Comparison of ENCODE assay signal across 8 cellular contexts in genomic region chr19:19033426-19034203, GRCh38. TPM values are rescaled to one million over a fixed set of nuclear protein-coding genes. Genes with fewer than 3 reads are reported as not detected.
A peak's percentile ranks its signal among the peaks of the same experiment; 100 is the strongest.
DNase-seq lines count a peak whose midpoint lies in the region; ATAC-seq and TF ChIP-seq lines count a peak whose summit lies in the region.

Gene ARMC6, plus strand, starts transcription at chr19:19033603. Its CDS starts 607 bp downstream, at chr19:19034210.
Gene SUGP2, minus strand, starts transcription at chr19:19033517. Its CDS starts 2,446 bp downstream, at chr19:19031071.

- no peaks in the 10 kb centered on the region for H3K27me3 Mint-ChIP-seq in naive thymus-derived CD8-positive, alpha-beta T cell
- no peaks in the 10 kb centered on the region for H3K27me3 Mint-ChIP-seq in stimulated activated memory B cell treated with anti-CD40 and anti-IgM and Interleukin-4, amounts not matched to agents 10 μg/mL and 1 μg/mL and 100 μg/mL, for 72 hours

- H3F3A ChIP-seq in GM23248 (ENCODE audit: insufficient read depth), result peaks cover 4% of the 10 kb centered on the region; the same call in 1 of the 2 replicates

- H3K4me3 ChIP-seq in DND-41 (ENCODE audit: low read depth in 1 of 2, low read length in 2 of 2), result peak within 1 kb of the TSS; percentile 86 to 88
- H3K4me3 ChIP-seq in GM23248, result peak within 1 kb of the TSS; percentile 95
- peak within 1 kb of the TSS; percentile 75 to 96 (median 94) for H3K4me3 ChIP-seq in fibroblast of lung (replicated peaks in 1 of 4; ENCODE audit: control extremely low read depth in 1 of 4, insufficient read depth in 1 of 4, low read depth in 3 of 4, low read length in 4 of 4)

- DNase-seq in DND-41 (peak; percentile 94), GM23248 (peak; percentile 93), Kasumi-1 (lab: John Stamatoyannopoulos, UW) (peak; percentile 72 to 91), RWPE1 (ENCODE audit: low spot score) (peak; percentile 97), fibroblast of lung (ENCODE audit: low read depth in 2 of 2) (peak; percentile 77 to 86)
- peak; percentile 67 to 88 for DNase-seq in activated T-helper 1 cell treated with anti-CD3 and anti-CD28 coated beads, Interleukin-2, amount 50 U/mL, for 16 hours (ENCODE audit: low read depth in 1 of 2, low spot score in 1 of 2)
- peak; percentile 83 to 98 (median 90) for DNase-seq in naive thymus-derived CD8-positive, alpha-beta T cell

- POLR2A ChIA-PET in RWPE1 (lab: Yijun Ruan, JAX; ENCODE audit: low non-redundant PET), result interaction anchor here (0.6 kb wide), 1 partner anchor 61 kb away, joined by 4 read pairs; no protein-coding TSS in a partner anchor
- POLR2A ChIA-PET in naive thymus-derived CD8-positive, alpha-beta T cell (lab: Charles Lee), result interaction anchor here (0.9 kb wide), 1 partner anchor 462 kb away, joined by 3 read pairs; the partner anchor contains the start of gene UBA52

- peak within 1 kb of the TSS; percentile 97 for H3K4me2 ChIP-seq in DND-41 (ENCODE audit: insufficient read depth, low read length)
- peak within 1 kb of the TSS; percentile 100 for H3K4me2 ChIP-seq in GM23248 (ENCODE audit: unreplicated experiment)
- peak within 1 kb of the TSS; percentile 94 for H3K4me2 ChIP-seq in fibroblast of lung (ENCODE audit: extremely low read depth, insufficient read depth, low read length)

- H3K4me1 ChIP-seq in DND-41 (ENCODE audit: insufficient read depth, low read length), result peaks cover 50% of the 10 kb centered on the region
- peaks cover 11% of the 10 kb centered on the region for H3K4me1 ChIP-seq in GM23248 (ENCODE audit: insufficient read depth)
- peaks cover 4% of the 10 kb centered on the region for H3K4me1 ChIP-seq in fibroblast of lung (ENCODE audit: control insufficient read depth, extremely low read depth, insufficient read depth, low read length)

- H3K27me3 ChIP-seq in DND-41 (ENCODE audit: insufficient read depth, low read length, poor library complexity) (no peaks in the 10 kb centered on the region), GM23248 (replicated peaks; ENCODE audit: insufficient read depth) (no peaks in the 10 kb centered on the region), fibroblast of lung (ENCODE audit: control insufficient read depth, insufficient read depth, low read length) (no peaks in the 10 kb centered on the region)

- H3K79me2 ChIP-seq in DND-41 (ENCODE audit: insufficient read depth, low read length), result peaks cover 88% of the 10 kb centered on the region
- peaks cover 92% of the 10 kb centered on the region for H3K79me2 ChIP-seq in GM23248 (ENCODE audit: insufficient read depth)
- H3K79me2 ChIP-seq in fibroblast of lung (ENCODE audit: control insufficient read depth, insufficient read depth, low read length), result peaks cover 58% of the 10 kb centered on the region

- WGBS in GM23248 (ENCODE audit: low coverage in 1 of 2, low lambda C conversion rate in 2 of 2, missing lambda C conversion rate in 2 of 2), 2 experiments, result 1% methylated on average over 58 to 71 of the region's 94 CpGs

- peaks cover 0 to 29% (median 0%) of the 10 kb centered on the region in 3 donors for H3K36me3 Mint-ChIP-seq in naive thymus-derived CD8-positive, alpha-beta T cell
- peaks cover 11% of the 10 kb centered on the region for H3K36me3 Mint-ChIP-seq in stimulated activated memory B cell treated with anti-CD40 and anti-IgM and Interleukin-4, amounts not matched to agents 10 μg/mL and 1 μg/mL and 100 μg/mL, for 72 hours

- H3K4me3 Mint-ChIP-seq in naive thymus-derived CD8-positive, alpha-beta T cell, result peak within 1 kb of the TSS; percentile 77 to 99 (median 96)
- H3K4me3 Mint-ChIP-seq in stimulated activated memory B cell treated with anti-CD40 and anti-IgM and Interleukin-4, amounts not matched to agents 10 μg/mL and 1 μg/mL and 100 μg/mL, for 72 hours, result peak within 1 kb of the TSS; percentile 83

- H3K9ac ChIP-seq in DND-41 (ENCODE audit: low read depth, low read length), result peak within 1 kb of the TSS; percentile 91
- peak within 1 kb of the TSS; percentile 93 for H3K9ac ChIP-seq in GM23248
- peak within 1 kb of the TSS; percentile 98 for H3K9ac ChIP-seq in fibroblast of lung (ENCODE audit: insufficient read depth, low read length)

- H3K9me2 ChIP-seq in GM23248 (ENCODE audit: insufficient read depth), result no peaks in the 10 kb centered on the region

- H3K36me3 ChIP-seq in DND-41 (ENCODE audit: insufficient read depth, low read length), result peaks cover 60% of the 10 kb centered on the region
- H3K36me3 ChIP-seq in GM23248 (ENCODE audit: low read depth), result peaks cover 9% of the 10 kb centered on the region
- peaks cover 2% of the 10 kb centered on the region for H3K36me3 ChIP-seq in fibroblast of lung (ENCODE audit: control insufficient read depth, insufficient read depth, low read length)

- peak within 1 kb of the TSS; percentile 57 to 99 (median 96) for H3K27ac Mint-ChIP-seq in naive thymus-derived CD8-positive, alpha-beta T cell
- H3K27ac Mint-ChIP-seq in stimulated activated memory B cell treated with anti-CD40 and anti-IgM and Interleukin-4, amounts not matched to agents 10 μg/mL and 1 μg/mL and 100 μg/mL, for 72 hours, result peak within 1 kb of the TSS; percentile 67

- peaks cover 13 to 41% (median 27%) of the 10 kb centered on the region in 4 donors for H3K4me1 Mint-ChIP-seq in naive thymus-derived CD8-positive, alpha-beta T cell
- peaks cover 28% of the 10 kb centered on the region for H3K4me1 Mint-ChIP-seq in stimulated activated memory B cell treated with anti-CD40 and anti-IgM and Interleukin-4, amounts not matched to agents 10 μg/mL and 1 μg/mL and 100 μg/mL, for 72 hours

- H3K9me3 Mint-ChIP-seq in naive thymus-derived CD8-positive, alpha-beta T cell, result no peaks in the 10 kb centered on the region
- H3K9me3 Mint-ChIP-seq in stimulated activated memory B cell treated with anti-CD40 and anti-IgM and Interleukin-4, amounts not matched to agents 10 μg/mL and 1 μg/mL and 100 μg/mL, for 72 hours, result no peaks in the 10 kb centered on the region

- H3K27ac ChIP-seq in DND-41 (ENCODE audit: low read length) (peak within 1 kb of the TSS; percentile 98), GM23248 (peak within 1 kb of the TSS; percentile 82), RWPE1 (peak within 1 kb of the TSS; percentile 92), fibroblast of lung (ENCODE audit: insufficient read depth, low read length) (peak within 1 kb of the TSS; percentile 93)

- CTCF ChIA-PET in RWPE1 (lab: Yijun Ruan, JAX), result no interaction called here

- in situ Hi-C loops in GM23248 (cut with MboI), result no loop called here

- H3K9me3 ChIP-seq in DND-41 (ENCODE audit: insufficient read depth, low read length, severe bottlenecking) (no peaks in the 10 kb centered on the region), GM23248 (ENCODE audit: low read depth) (no peaks in the 10 kb centered on the region), fibroblast of lung (ENCODE audit: control insufficient read depth, insufficient read depth, low read depth, low read length) (no peaks in the 10 kb centered on the region)

- H2AFZ ChIP-seq in DND-41 (ENCODE audit: low read depth, low read length) (peak within 1 kb of the TSS; percentile 88), GM23248 (peak within 1 kb of the TSS; percentile 87), fibroblast of lung (ENCODE audit: low read length) (peak within 1 kb of the TSS; percentile 98)

- TF ChIP-seq CTCF in DND-41 (IDR thresholded peaks at IDR 0.05; ENCODE audit: borderline replicate concordance, extremely low read depth, low read length, poor library complexity, severe bottlenecking), result no peak
- no peak for TF ChIP-seq CTCF in RWPE1 (conservative IDR thresholded peaks at IDR 0.05; ENCODE audit: low read depth)
- TF ChIP-seq CTCF in fibroblast of lung (conservative IDR thresholded peaks at IDR 0.05 in 1 of 2, IDR thresholded peaks at IDR 0.05 in 1 of 2; ENCODE audit: low read depth in 1 of 2, low read length in 2 of 2), result no peak

- ATAC-seq in DND-41 (ENCODE audit: insufficient read depth, low read depth), result peak; percentile 63
- peak; percentile 75 to 79 for ATAC-seq in naive thymus-derived CD8-positive, alpha-beta T cell
- ATAC-seq in stimulated activated memory B cell treated with anti-CD40 and anti-IgM and Interleukin-4, amounts not matched to agents 10 μg/mL and 1 μg/mL and 100 μg/mL, for 72 hours, result peak; percentile 94

- peaks cover 41% of the 10 kb centered on the region for H4K20me1 ChIP-seq in DND-41 (ENCODE audit: insufficient read depth, low read length)
- no peaks in the 10 kb centered on the region for H4K20me1 ChIP-seq in GM23248 (ENCODE audit: insufficient read depth)
- H4K20me1 ChIP-seq in fibroblast of lung (ENCODE audit: control insufficient read depth, extremely low read depth, insufficient read depth, low read length), result no peaks in the 10 kb centered on the region

RNA-seq across cellular contexts. Expression of gene ARMC6, which starts in this region (rescaled TPM):
- 43.1 and 45.0 TPM in 2 replicates for total RNA-seq in GM23248 (2014; rRNA removed; shearing (Covaris generic))
- polyA plus RNA-seq in GM23248 (2016; fragmentation: Nextera tagmentation; extraction: Ambion mirVana), result 23.9 and 26.0 TPM in 2 replicates
- total RNA-seq in fibroblast of lung, result 25.7 and 35.8 TPM in 2 replicates
- polyA plus RNA-seq in fibroblast of lung, result 14.0 and 23.0 TPM in 2 replicates
- 23.4 and 37.8 TPM in 2 replicates for polyA plus RNA-seq in fibroblast of lung (2012)
- polyA minus RNA-seq in fibroblast of lung (ENCODE audit: low replicate concordance), result 70.0 and 82.4 TPM in 2 replicates
- 10 to 100 TPM; 18.1 to 18.4 TPM for total RNA-seq in naive thymus-derived CD8-positive, alpha-beta T cell
- polyA plus RNA-seq in naive thymus-derived CD8-positive, alpha-beta T cell, result 10 to 100 TPM; 29.5 to 42.4 (median 38.2) TPM

RNA-seq across cellular contexts. Expression of gene SUGP2, which starts in this region (rescaled TPM):
- 27.6 and 29.7 TPM in 2 replicates for total RNA-seq in GM23248 (2014; rRNA removed; shearing (Covaris generic))
- polyA plus RNA-seq in GM23248 (2016; fragmentation: Nextera tagmentation; extraction: Ambion mirVana) (26.7 and 28.8 TPM in 2 replicates), fibroblast of lung (29.2 and 32.9 TPM in 2 replicates)
- 24.7 and 31.4 TPM in 2 replicates for total RNA-seq in fibroblast of lung
- 28.6 and 32.3 TPM in 2 replicates for polyA plus RNA-seq in fibroblast of lung (2012)
- 12.9 and 26.8 TPM in 2 replicates for polyA minus RNA-seq in fibroblast of lung (ENCODE audit: low replicate concordance)
- 100 to 1,000 TPM; 128 to 136 TPM for total RNA-seq in naive thymus-derived CD8-positive, alpha-beta T cell
- 1 to 10 TPM; 7.4 to 8.2 (median 7.5) TPM for polyA plus RNA-seq in naive thymus-derived CD8-positive, alpha-beta T cell

Comparison
In these comparisons a context has a peak if more than half of its experiments do, and no peak if none do; other contexts are left out.
1. Peak in every context shown above with its lines: DNase-seq, ATAC-seq, H3K4me3 ChIP-seq and H3K27ac ChIP-seq.